ENCODE assay signal across 8 cellular contexts in genomic region chr22:23521442-23522113, GRCh38. TPM values are rescaled to one million over a fixed set of nuclear protein-coding genes. Genes with fewer than 3 reads are reported as not detected.
DNase-seq lines count a peak whose midpoint lies in the region; ATAC-seq and TF ChIP-seq lines count a peak whose summit lies in the region.

No MANE protein-coding gene starts in this region.

- H3K27me3 Mint-ChIP-seq in H9 (ENCODE audit: low read depth): peaks cover 87% of the 10 kb centered on the region

- H4K91ac ChIP-seq in H9 (ENCODE audit: insufficient read length, low read depth, low read length): no peak overlapping the region

- H3T11ph ChIP-seq in H9 (ENCODE audit: low read length): no peak overlapping the region

- no peak overlapping the region for H4K5ac ChIP-seq in H9 (ENCODE audit: insufficient read length, low read depth, low read length)

- H2BK12ac ChIP-seq in H9 (ENCODE audit: insufficient read length, low read depth, low read length): no peak overlapping the region

- H3K4me1 ChIP-seq in H9 (ENCODE audit: insufficient read depth, low read length) (no peaks in the 10 kb centered on the region), hepatocyte (ENCODE audit: insufficient read depth) (peaks cover 50% of the 10 kb centered on the region), aorta (ENCODE audit: control insufficient read depth in 1 of 2, insufficient read depth in 2 of 2, low read length in 2 of 2) (peaks cover 0 to 4% of the 10 kb centered on the region in 2 donors)

- peaks cover 14 to 25% of the 10 kb centered on the region in 2 experiments for H3K4me1 Mint-ChIP-seq in H9

- H2BK5ac ChIP-seq in H9 (ENCODE audit: insufficient read length, low read length): no peak overlapping the region

- no peak overlapping the region for H3K23ac ChIP-seq in H9 (ENCODE audit: insufficient read length, low read depth, low read length)

- H3K56ac ChIP-seq in H9 (ENCODE audit: insufficient read length, low read depth, low read length): no peak overlapping the region

- H2BK120ac ChIP-seq in H9 (ENCODE audit: low read depth, low read length, poor library complexity, severe bottlenecking): no peak overlapping the region

- ATAC-seq in aorta (ENCODE audit: low FRiP score): peak; percentile 95

- H3K9me3 ChIP-seq in H9 (ENCODE audit: control insufficient read depth, low read depth, low read length) (no peaks in the 10 kb centered on the region), hepatocyte (ENCODE audit: low read depth) (no peaks in the 10 kb centered on the region), aorta (ENCODE audit: control insufficient read depth, low read length) (no peaks in the 10 kb centered on the region)

- no peaks in the 10 kb centered on the region; a peak in 1 of 5 replicates for H3K9me3 Mint-ChIP-seq in H9

- no peak overlapping the region for H3K4ac ChIP-seq in H9 (ENCODE audit: low read depth, low read length)

- H3K36me3 ChIP-seq in hepatocyte (replicated peaks; ENCODE audit: insufficient read depth, low read depth) (no peaks in the 10 kb centered on the region), aorta (ENCODE audit: control insufficient read depth in 1 of 2, insufficient read depth in 2 of 2, low read length in 1 of 2) (no peaks in the 10 kb centered on the region)

- no peaks in the 10 kb centered on the region for H3K36me3 Mint-ChIP-seq in H9 (ENCODE audit: insufficient read depth in 1 of 3, low read depth in 3 of 3)

- no peak overlapping the region for H2BK15ac ChIP-seq in H9 (ENCODE audit: low read depth, low read length)

- H3K14ac ChIP-seq in H9 (ENCODE audit: insufficient read depth, low read length): peak overlapping the region; percentile 41; the same call in 1 of the 2 replicates

- no peak overlapping the region for H2AFZ ChIP-seq in H9 (ENCODE audit: low read length)
- H2AFZ ChIP-seq in hepatocyte: peak overlapping the region; percentile 7

- H3K23me2 ChIP-seq in H9 (ENCODE audit: insufficient read length, low read depth, low read length, poor library complexity, severe bottlenecking): no peaks in the 10 kb centered on the region

- peak overlapping the region; percentile 78 to 93 (median 92); a peak in 3 of 7 replicates for H3K27ac Mint-ChIP-seq in H9

- H3K9ac ChIP-seq in H9 (ENCODE audit: extremely low read depth, insufficient read length, low read length): no peak overlapping the region

- H2BK20ac ChIP-seq in H9 (ENCODE audit: low read depth, low read length, poor library complexity, severe bottlenecking): no peak overlapping the region

- H3K4me2 ChIP-seq in H9 (ENCODE audit: insufficient read depth, insufficient read length, low read length): peak overlapping the region; percentile 16
- peak overlapping the region; percentile 84 for H3K4me2 ChIP-seq in hepatocyte

- H3K79me1 ChIP-seq in H9 (ENCODE audit: insufficient read depth, low read depth, low read length, poor library complexity, severe bottlenecking): no peaks in the 10 kb centered on the region

- peaks cover 3% of the 10 kb centered on the region; the same call in 1 of the 2 replicates for H3K27me3 ChIP-seq in H9 (ENCODE audit: insufficient read depth, low read length)
- no peaks in the 10 kb centered on the region for H3K27me3 ChIP-seq in hepatocyte
- no peaks in the 10 kb centered on the region for H3K27me3 ChIP-seq in aorta (ENCODE audit: control insufficient read depth in 1 of 2, insufficient read depth in 2 of 2, low read length in 1 of 2)

- H3K4me3 ChIP-seq in astrocyte of the cerebellum (ENCODE audit: low read depth, low read length) (peak overlapping the region; percentile 20), hepatocyte (no peak overlapping the region), aorta (ENCODE audit: low read length in 2 of 2) (peak overlapping the region; percentile 29 to 31)

- H3K79me2 ChIP-seq in H9 (ENCODE audit: insufficient read depth, low read length) (no peaks in the 10 kb centered on the region), hepatocyte (no peaks in the 10 kb centered on the region)

- no peaks in the 10 kb centered on the region for H4K20me1 ChIP-seq in H9 (ENCODE audit: control insufficient read depth, insufficient read depth, insufficient read length)
- H4K20me1 ChIP-seq in hepatocyte (ENCODE audit: insufficient read depth, poor library complexity, severe bottlenecking): no peaks in the 10 kb centered on the region

- no CpG with 5 or more reads among the region's 65 CpGs for WGBS in H9 (ENCODE audit: extremely low coverage, insufficient read length, low lambda C conversion rate)
- WGBS in hepatocyte (ENCODE audit: low lambda C conversion rate, missing lambda C conversion rate): under 1% methylated on average over 54 of the region's 65 CpGs
- 0 to 1% methylated on average over 52 to 65 of the region's 65 CpGs for WGBS in aorta, 2 donors

- intact Hi-C loops in aorta (cut with DNase I): loop anchor here in 1 of 2 donors (10.0 kb wide), 1 partner anchor 237 kb away; no protein-coding TSS in a partner anchor

- no peak overlapping the region for H2AK5ac ChIP-seq in H9 (ENCODE audit: insufficient read length, low read length)

- TF ChIP-seq CTCF in H9 (conservative IDR thresholded peaks at IDR 0.05): 0 out of 3 replicates have a peak, but pooled peaks have one; percentile 16
- no peak for TF ChIP-seq CTCF in astrocyte of the cerebellum (IDR thresholded peaks at IDR 0.05; ENCODE audit: low read depth, low read length, missing control alignments)
- no peak for TF ChIP-seq CTCF in hepatocyte (IDR thresholded peaks at IDR 0.05; ENCODE audit: poor library complexity)

- H3K27ac ChIP-seq in H9 (ENCODE audit: insufficient read length, low read depth, low read length): no peak overlapping the region
- H3K27ac ChIP-seq in hepatocyte: peak overlapping the region; percentile 99
- peak overlapping the region; percentile 83 to 90 for H3K27ac ChIP-seq in aorta (ENCODE audit: low read depth in 1 of 2, low read length in 2 of 2)

- H3K9me2 ChIP-seq in hepatocyte (replicated peaks; ENCODE audit: insufficient read depth): no peaks in the 10 kb centered on the region

- peak; percentile 96 for DNase-seq in COLO668 (lab: John Stamatoyannopoulos, UW; ENCODE audit: unreplicated experiment)
- peak; percentile 92 for DNase-seq in H9
- DNase-seq in NCI-H187 treated with DMSO at 0.1 percent for 48 hours (lab: John Stamatoyannopoulos, UW): peak; percentile 65
- DNase-seq in T1000 (lab: John Stamatoyannopoulos, UW): peak; percentile 88
- DNase-seq in astrocyte of the cerebellum (ENCODE audit: low read depth): peak; percentile 78
- peak; percentile 98 for DNase-seq in hepatocyte (ENCODE audit: low spot score)
- DNase-seq in retina: peak; percentile 96
- DNase-seq in aorta: peak; percentile 95 to 96

- in situ Hi-C loops in astrocyte of the cerebellum (cut with HindIII; ENCODE audit: low sequenced_read_pairs): no loop called here

- peak overlapping the region; percentile 22 for H3K18ac ChIP-seq in H9 (ENCODE audit: insufficient read length, low read depth, low read length)

- H3K4me3 Mint-ChIP-seq in H9: peak overlapping the region; percentile 58 to 81

- H4K8ac ChIP-seq in H9 (replicated peaks; ENCODE audit: insufficient read length, low read depth, low read length): no peak overlapping the region

RNA-seq across cellular contexts. Expression of gene IGLL1, which starts 58.5 kb away (rescaled TPM):
- total RNA-seq in H9 (2021) (not detected in 2 replicates), hepatocyte (not detected in 2 replicates), aorta (not detected)
- polyA plus RNA-seq in hepatocyte (not detected in 2 replicates), aorta (not detected)
